Comparison of ENCODE assay signal across 16 cellular contexts in genomic region chr1:24870551-24871195, GRCh38. TPM values are rescaled to one million over a fixed set of nuclear protein-coding genes. Genes with fewer than 3 reads are reported as not detected.
DNase-seq lines count a peak whose midpoint lies in the region; ATAC-seq lines count a peak whose summit lies in the region.
"Had no signal": no experiment of that assay in that cellular context is flagged by ENCODE, and none has a peak within 500 bp of the region (broad histone marks: within the 10 kb centered on the region; RNA-seq: fewer than 3 reads in every experiment).

No MANE protein-coding gene starts in this region.

- peak; percentile 54 for ATAC-seq in activated naive CD8-positive, alpha-beta T cell treated with anti-CD3 and anti-CD28 coated beads, Interleukin-2, amount 10 ng/mL, durations not matched to agents 7 days and 5 days (ENCODE audit: low read depth)
- ATAC-seq in HG02642 (IDR thresholded peaks at IDR 0.05; ENCODE audit: poor library complexity, unreplicated experiment), result no peak
- no peak for ATAC-seq in HG02798 (IDR thresholded peaks at IDR 0.05; ENCODE audit: poor library complexity, unreplicated experiment)
- no peak for ATAC-seq in HG02981 (IDR thresholded peaks at IDR 0.05; ENCODE audit: unreplicated experiment)
- ATAC-seq: activated naive CD4-positive, alpha-beta T cell treated with anti-CD3 and anti-CD28 coated beads, Interleukin-2, amount 50 U/mL, for 72 hours; gastroesophageal sphincter had no signal

- no peaks in the 10 kb centered on the region for H3K36me3 Mint-ChIP-seq in activated naive CD8-positive, alpha-beta T cell treated with anti-CD3 and anti-CD28 coated beads, Interleukin-2, amount 10 ng/mL, durations not matched to agents 7 days and 5 days
- H3K36me3 Mint-ChIP-seq: activated naive CD4-positive, alpha-beta T cell treated with anti-CD3 and anti-CD28 coated beads, Interleukin-2, amount 50 U/mL, for 72 hours had no signal

- intact Hi-C loops in posterior vena cava (cut with DNase I), result no loop called here

- H3K4me1 Mint-ChIP-seq in activated naive CD8-positive, alpha-beta T cell treated with anti-CD3 and anti-CD28 coated beads, Interleukin-2, amount 10 ng/mL, durations not matched to agents 7 days and 5 days, result peaks cover 6% of the 10 kb centered on the region

- H3K27me3 Mint-ChIP-seq in activated naive CD8-positive, alpha-beta T cell treated with anti-CD3 and anti-CD28 coated beads, Interleukin-2, amount 10 ng/mL, durations not matched to agents 7 days and 5 days, result peaks cover 23% of the 10 kb centered on the region

- H3K9me3 Mint-ChIP-seq in activated naive CD8-positive, alpha-beta T cell treated with anti-CD3 and anti-CD28 coated beads, Interleukin-2, amount 10 ng/mL, durations not matched to agents 7 days and 5 days, result no peaks in the 10 kb centered on the region
- H3K9me3 Mint-ChIP-seq: activated naive CD4-positive, alpha-beta T cell treated with anti-CD3 and anti-CD28 coated beads, Interleukin-2, amount 50 U/mL, for 72 hours had no signal

- DNase-seq in activated T-cell treated with anti-CD3 and anti-CD28 coated beads for 1 hour (ENCODE audit: low read depth), result peak; percentile 14
- no peak for DNase-seq in activated T-cell treated with anti-CD3 and anti-CD28 coated beads for 4 hours
- DNase-seq in GM19238 (ENCODE audit: insufficient read length, low spot score), result peak; percentile 41
- DNase-seq in activated naive CD8-positive, alpha-beta T cell treated with anti-CD3 and anti-CD28 coated beads, Interleukin-2, amount 10 ng/mL, durations not matched to agents 7 days and 5 days, result no peak
- peak; percentile 83 for DNase-seq in posterior vena cava (ENCODE audit: low spot score)
- DNase-seq: caudate nucleus, DMS153, NCI-H187 treated with DMSO at 0.1 percent for 48 hours, NCI-H510A treated with DMSO at 0.1 percent for 48 hours, substantia nigra had no signal

- H3K4me3 Mint-ChIP-seq in activated naive CD8-positive, alpha-beta T cell treated with anti-CD3 and anti-CD28 coated beads, Interleukin-2, amount 10 ng/mL, durations not matched to agents 7 days and 5 days, result peak overlapping the region; percentile 8

- POLR2A ChIA-PET in activated naive CD8-positive, alpha-beta T cell treated with anti-CD3 and anti-CD28 coated beads, Interleukin-2, amount 10 ng/mL, durations not matched to agents 7 days and 5 days (lab: Charles Lee), result no interaction called here

- no peak overlapping the region for H3K27ac Mint-ChIP-seq in activated naive CD8-positive, alpha-beta T cell treated with anti-CD3 and anti-CD28 coated beads, Interleukin-2, amount 10 ng/mL, durations not matched to agents 7 days and 5 days
- H3K27ac Mint-ChIP-seq: activated naive CD4-positive, alpha-beta T cell treated with anti-CD3 and anti-CD28 coated beads, Interleukin-2, amount 50 U/mL, for 72 hours had no signal

RNA-seq across cellular contexts. Expression of gene RUNX3, which starts 59.4 kb away (rescaled TPM):
- 100 to 1,000 TPM; 172 TPM for total RNA-seq in activated naive CD8-positive, alpha-beta T cell treated with anti-CD3 and anti-CD28 coated beads, Interleukin-2, amount 10 ng/mL, durations not matched to agents 7 days and 5 days
- 1 to 10 TPM; 5.0 to 8.9 TPM for total RNA-seq in posterior vena cava
- total RNA-seq: endothelial cell of umbilical vein had no signal

Comparison
In these comparisons a context has a peak if more than half of its experiments do, and no peak if none do; other contexts are left out.
1. DNase-seq: peak in activated T-cell treated with anti-CD3 and anti-CD28 coated beads for 1 hour (single experiment), GM19238 (single experiment) and posterior vena cava (single experiment); none in activated T-cell treated with anti-CD3 and anti-CD28 coated beads for 4 hours (single experiment) and activated naive CD8-positive, alpha-beta T cell treated with anti-CD3 and anti-CD28 coated beads, Interleukin-2, amount 10 ng/mL, durations not matched to agents 7 days and 5 days (single experiment).
2. RNA of gene RUNX3, which starts 59.4 kb away (total RNA-seq): 172 TPM in activated naive CD8-positive, alpha-beta T cell treated with anti-CD3 and anti-CD28 coated beads, Interleukin-2, amount 10 ng/mL, durations not matched to agents 7 days and 5 days; 5.0 to 8.9 TPM in posterior vena cava; every median in the first group is over 10 times any median in the second.